In genomic region chr3:13002398-13003124, GRCh38 we compare ENCODE assay signal across 1 cellular context.
A peak's percentile ranks its signal among the peaks of the same experiment; 100 is the strongest.
TF ChIP-seq lines count a peak whose summit lies in the region.

No MANE protein-coding gene starts in this region.

TF ChIP-seq in K562, 482 proteins besides CTCF, POLR2A, EP300 and RAD21 (continued from another document and continues in another):
- TF ChIP-seq UBTF (IDR thresholded peaks at IDR 0.05; ENCODE audit: borderline replicate concordance in 1 of 2, low read depth in 2 of 2, low read length in 2 of 2) (no peak), RNF2 (IDR thresholded peaks at IDR 0.05) (peak; percentile 93), MECOM (CRISPR knock-in tag; IDR thresholded peaks at IDR 0.05) (no peak), ZNF707 (CRISPR knock-in tag; conservative IDR thresholded peaks at IDR 0.05) (no peak), ELF1 (tag; IDR thresholded peaks at IDR 0.05) (no peak), TEAD4 (IDR thresholded peaks at IDR 0.05; ENCODE audit: low read length) (peak; percentile 91), TEAD4 (CRISPR knock-in tag; IDR thresholded peaks at IDR 0.05; ENCODE audit: borderline replicate concordance) (no peak), ETV1 (tag; conservative IDR thresholded peaks at IDR 0.05; ENCODE audit: low read depth) (no peak; the same call in 1 of the 2 replicates), NFYB (IDR thresholded peaks at IDR 0.05; ENCODE audit: extremely low read depth, insufficient read length) (no peak), HMG20A (CRISPR knock-in tag; conservative IDR thresholded peaks at IDR 0.05) (no peak), GTF2E2 (tag; IDR thresholded peaks at IDR 0.05) (peak; percentile 100), SNRNP70 (optimal IDR thresholded peaks at IDR 0.05; ENCODE audit: low read depth, low read length) (no peak), ZKSCAN3 (CRISPR knock-in tag; IDR thresholded peaks at IDR 0.05) (no peak), ARNT (IDR thresholded peaks at IDR 0.05) (no peak), SAFB (IDR thresholded peaks at IDR 0.05; ENCODE audit: borderline replicate concordance, low read depth, low read length) (no peak), ARID3A (IDR thresholded peaks at IDR 0.05; ENCODE audit: borderline replicate concordance, low read depth, low read length) (no peak), ZNF217 (CRISPR knock-in tag; IDR thresholded peaks at IDR 0.05) (no peak), ZBTB12 (CRISPR knock-in tag; IDR thresholded peaks at IDR 0.05) (no peak), SREBF1 (IDR thresholded peaks at IDR 0.05; ENCODE audit: borderline replicate concordance, low read depth, low read length) (no peak), ATF4 (CRISPR knock-in tag; IDR thresholded peaks at IDR 0.05) (peak; percentile 67; the same call in 1 of the 2 replicates), BRD4 (IDR thresholded peaks at IDR 0.05) (no peak), RBBP5 (IDR thresholded peaks at IDR 0.05; ENCODE audit: borderline replicate concordance, insufficient read depth, low read length, poor library complexity, severe bottlenecking) (no peak), TCF7 (IDR thresholded peaks at IDR 0.05; ENCODE audit: borderline replicate concordance) (peak; percentile 96), PATZ1 (CRISPR knock-in tag; IDR thresholded peaks at IDR 0.05; ENCODE audit: borderline replicate concordance) (no peak), ZNF655 (CRISPR knock-in tag; IDR thresholded peaks at IDR 0.05) (no peak), PRMT5 (CRISPR knock-in tag; IDR thresholded peaks at IDR 0.05) (no peak), ILK (tag; IDR thresholded peaks at IDR 0.05; ENCODE audit: borderline replicate concordance, low read depth) (no peak), XRCC3 (IDR thresholded peaks at IDR 0.05) (no peak), HMG20B (CRISPR knock-in tag; IDR thresholded peaks at IDR 0.05) (no peak), STAT6 (CRISPR knock-in tag; IDR thresholded peaks at IDR 0.05) (no peak), BMI1 (IDR thresholded peaks at IDR 0.05; ENCODE audit: low read length) (no peak), ZNF436 (CRISPR knock-in tag; IDR thresholded peaks at IDR 0.05) (peak; percentile 87), HOMEZ (CRISPR knock-in tag; IDR thresholded peaks at IDR 0.05) (no peak), BRCA1 (IDR thresholded peaks at IDR 0.05) (no peak), BRCA1 (CRISPR knock-in tag; IDR thresholded peaks at IDR 0.05) (no peak), RB1 (IDR thresholded peaks at IDR 0.05; ENCODE audit: low read depth) (no peak), STAG1 (CRISPR knock-in tag; IDR thresholded peaks at IDR 0.05; ENCODE audit: borderline replicate concordance) (no peak), GTF2B (IDR thresholded peaks at IDR 0.05; ENCODE audit: extremely low read depth, insufficient read length) (peak; percentile 99), SIN3B (IDR thresholded peaks at IDR 0.05; ENCODE audit: low read depth) (no peak), SIX5 (IDR thresholded peaks at IDR 0.05; ENCODE audit: borderline replicate concordance in 1 of 2, insufficient read depth in 1 of 2, low read depth in 1 of 2, low read length in 2 of 2) (no peak), ZSCAN32 (CRISPR knock-in tag; IDR thresholded peaks at IDR 0.05) (peak; percentile 40; the same call in 1 of the 2 replicates), RCOR1 (IDR thresholded peaks at IDR 0.05; ENCODE audit: borderline replicate concordance in 1 of 2, low read depth in 2 of 2, low read length in 2 of 2) (no peak), NFIX (CRISPR knock-in tag; IDR thresholded peaks at IDR 0.05; ENCODE audit: low read depth) (no peak), GTF2A2 (tag; IDR thresholded peaks at IDR 0.05) (peak; percentile 82), ELK1 (CRISPR knock-in tag; IDR thresholded peaks at IDR 0.05) (no peak), TAL1 (IDR thresholded peaks at IDR 0.05) (no peak), SMARCC2 (IDR thresholded peaks at IDR 0.05; ENCODE audit: low read depth) (no peak), SUPT5H (IDR thresholded peaks at IDR 0.05) (peak; percentile 98), TRIM24 (IDR thresholded peaks at IDR 0.05) (no peak; a peak in 1 of 4 replicates), RBM34 (IDR thresholded peaks at IDR 0.05; ENCODE audit: borderline replicate concordance, insufficient read depth, low read length) (no peak), MEF2A (IDR thresholded peaks at IDR 0.05; ENCODE audit: control insufficient read depth, low read depth, low read length) (peak; percentile 70), HDAC2 (IDR thresholded peaks at IDR 0.05) (no peak), ZBTB8A (IDR thresholded peaks at IDR 0.05; ENCODE audit: partially characterized antibody) (no peak), ZC3H8 (IDR thresholded peaks at IDR 0.05) (peak; percentile 97), U2AF1 (optimal IDR thresholded peaks at IDR 0.05; ENCODE audit: low read depth, low read length) (no peak), ZFX (CRISPR knock-in tag; IDR thresholded peaks at IDR 0.05) (no peak), MTF1 (CRISPR knock-in tag; IDR thresholded peaks at IDR 0.05; ENCODE audit: borderline replicate concordance) (no peak), ZNF174 (CRISPR knock-in tag; IDR thresholded peaks at IDR 0.05) (no peak), ZNF224 (CRISPR knock-in tag; IDR thresholded peaks at IDR 0.05) (no peak), ZKSCAN8 (CRISPR knock-in tag; IDR thresholded peaks at IDR 0.05) (0 out of 2 replicates have a peak, but pooled peaks have one; percentile 28)
